1 cellular context compared by ENCODE assay signal in the genomic region with DNA sequence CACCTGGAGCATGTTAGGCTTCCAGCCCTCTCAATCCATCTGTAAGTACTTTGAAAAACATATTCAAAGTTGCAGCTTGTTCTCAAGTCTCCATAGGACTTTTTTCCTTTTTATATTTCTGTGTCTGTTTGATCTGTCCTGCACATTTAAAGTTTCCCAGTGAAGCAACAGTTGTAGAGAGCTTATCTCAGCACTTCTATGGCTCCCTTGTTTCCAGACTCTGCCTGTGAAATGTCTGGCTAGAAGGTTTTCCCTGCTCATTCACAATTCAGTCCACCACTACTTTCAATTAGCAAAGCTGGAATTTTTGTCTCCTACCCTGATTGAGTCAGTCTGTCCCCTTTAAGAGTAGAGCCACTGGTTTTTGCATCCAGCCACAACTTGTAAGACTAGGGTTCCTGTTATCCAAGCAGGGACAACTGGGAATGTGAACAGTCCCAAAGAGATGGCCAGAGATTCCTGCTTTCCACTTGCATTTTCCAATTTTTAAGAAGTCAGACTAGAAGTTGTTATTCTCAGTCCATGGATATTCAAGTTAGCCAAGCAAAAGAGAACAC.
TF ChIP-seq lines count a peak whose summit lies in the region.

No MANE protein-coding gene starts in this region.

TF ChIP-seq in GM23338, 12 proteins besides CTCF, POLR2A, EP300 and RAD21 (continued from another document):
- TF ChIP-seq, protein P1, sequence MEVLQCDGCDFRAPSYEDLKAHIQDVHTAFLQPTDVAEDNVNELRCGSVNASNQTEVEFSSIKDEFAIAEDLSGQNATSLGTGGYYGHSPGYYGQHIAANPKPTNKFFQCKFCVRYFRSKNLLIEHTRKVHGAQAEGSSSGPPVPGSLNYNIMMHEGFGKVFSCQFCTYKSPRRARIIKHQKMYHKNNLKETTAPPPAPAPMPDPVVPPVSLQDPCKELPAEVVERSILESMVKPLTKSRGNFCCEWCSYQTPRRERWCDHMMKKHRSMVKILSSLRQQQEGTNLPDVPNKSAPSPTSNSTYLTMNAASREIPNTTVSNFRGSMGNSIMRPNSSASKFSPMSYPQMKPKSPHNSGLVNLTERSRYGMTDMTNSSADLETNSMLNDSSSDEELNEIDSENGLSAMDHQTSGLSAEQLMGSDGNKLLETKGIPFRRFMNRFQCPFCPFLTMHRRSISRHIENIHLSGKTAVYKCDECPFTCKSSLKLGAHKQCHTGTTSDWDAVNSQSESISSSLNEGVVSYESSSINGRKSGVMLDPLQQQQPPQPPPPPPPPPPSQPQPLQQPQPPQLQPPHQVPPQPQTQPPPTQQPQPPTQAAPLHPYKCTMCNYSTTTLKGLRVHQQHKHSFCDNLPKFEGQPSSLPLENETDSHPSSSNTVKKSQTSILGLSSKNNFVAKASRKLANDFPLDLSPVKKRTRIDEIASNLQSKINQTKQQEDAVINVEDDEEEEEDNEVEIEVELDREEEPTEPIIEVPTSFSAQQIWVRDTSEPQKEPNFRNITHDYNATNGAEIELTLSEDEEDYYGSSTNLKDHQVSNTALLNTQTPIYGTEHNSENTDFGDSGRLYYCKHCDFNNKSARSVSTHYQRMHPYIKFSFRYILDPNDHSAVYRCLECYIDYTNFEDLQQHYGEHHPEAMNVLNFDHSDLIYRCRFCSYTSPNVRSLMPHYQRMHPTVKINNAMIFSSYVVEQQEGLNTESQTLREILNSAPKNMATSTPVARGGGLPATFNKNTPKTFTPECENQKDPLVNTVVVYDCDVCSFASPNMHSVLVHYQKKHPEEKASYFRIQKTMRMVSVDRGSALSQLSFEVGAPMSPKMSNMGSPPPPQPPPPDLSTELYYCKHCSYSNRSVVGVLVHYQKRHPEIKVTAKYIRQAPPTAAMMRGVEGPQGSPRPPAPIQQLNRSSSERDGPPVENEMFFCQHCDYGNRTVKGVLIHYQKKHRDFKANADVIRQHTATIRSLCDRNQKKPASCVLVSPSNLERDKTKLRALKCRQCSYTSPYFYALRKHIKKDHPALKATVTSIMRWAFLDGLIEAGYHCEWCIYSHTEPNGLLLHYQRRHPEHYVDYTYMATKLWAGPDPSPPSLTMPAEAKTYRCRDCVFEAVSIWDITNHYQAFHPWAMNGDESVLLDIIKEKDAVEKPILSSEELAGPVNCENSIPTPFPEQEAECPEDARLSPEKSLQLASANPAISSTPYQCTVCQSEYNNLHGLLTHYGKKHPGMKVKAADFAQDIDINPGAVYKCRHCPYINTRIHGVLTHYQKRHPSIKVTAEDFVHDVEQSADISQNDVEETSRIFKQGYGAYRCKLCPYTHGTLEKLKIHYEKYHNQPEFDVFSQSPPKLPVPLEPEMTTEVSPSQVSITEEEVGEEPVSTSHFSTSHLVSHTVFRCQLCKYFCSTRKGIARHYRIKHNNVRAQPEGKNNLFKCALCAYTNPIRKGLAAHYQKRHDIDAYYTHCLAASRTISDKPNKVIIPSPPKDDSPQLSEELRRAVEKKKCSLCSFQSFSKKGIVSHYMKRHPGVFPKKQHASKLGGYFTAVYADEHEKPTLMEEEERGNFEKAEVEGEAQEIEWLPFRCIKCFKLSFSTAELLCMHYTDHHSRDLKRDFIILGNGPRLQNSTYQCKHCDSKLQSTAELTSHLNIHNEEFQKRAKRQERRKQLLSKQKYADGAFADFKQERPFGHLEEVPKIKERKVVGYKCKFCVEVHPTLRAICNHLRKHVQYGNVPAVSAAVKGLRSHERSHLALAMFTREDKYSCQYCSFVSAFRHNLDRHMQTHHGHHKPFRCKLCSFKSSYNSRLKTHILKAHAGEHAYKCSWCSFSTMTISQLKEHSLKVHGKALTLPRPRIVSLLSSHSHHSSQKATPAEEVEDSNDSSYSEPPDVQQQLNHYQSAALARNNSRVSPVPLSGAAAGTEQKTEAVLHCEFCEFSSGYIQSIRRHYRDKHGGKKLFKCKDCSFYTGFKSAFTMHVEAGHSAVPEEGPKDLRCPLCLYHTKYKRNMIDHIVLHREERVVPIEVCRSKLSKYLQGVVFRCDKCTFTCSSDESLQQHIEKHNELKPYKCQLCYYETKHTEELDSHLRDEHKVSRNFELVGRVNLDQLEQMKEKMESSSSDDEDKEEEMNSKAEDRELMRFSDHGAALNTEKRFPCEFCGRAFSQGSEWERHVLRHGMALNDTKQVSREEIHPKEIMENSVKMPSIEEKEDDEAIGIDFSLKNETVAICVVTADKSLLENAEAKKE (CRISPR knock-in tag; IDR thresholded peaks at IDR 0.05): no peak
- TF ChIP-seq CREB1 (CRISPR knock-in tag; IDR thresholded peaks at IDR 0.05; ENCODE audit: low read depth) (no peak), EZH2 (IDR thresholded peaks at IDR 0.05; ENCODE audit: low read depth, unreplicated experiment) (no peak), STAT1 (IDR thresholded peaks at IDR 0.05; ENCODE audit: unreplicated experiment) (no peak), EZH2phosphoT487 (IDR thresholded peaks at IDR 0.05; ENCODE audit: unreplicated experiment) (no peak), NANOG (IDR thresholded peaks at IDR 0.05; ENCODE audit: borderline replicate concordance) (no peak), POLR2AphosphoS5 (IDR thresholded peaks at IDR 0.05; ENCODE audit: low read depth) (no peak), ZNF331 (CRISPR knock-in tag; IDR thresholded peaks at IDR 0.05; ENCODE audit: low read depth) (no peak)
- TF ChIP-seq, protein P2, sequence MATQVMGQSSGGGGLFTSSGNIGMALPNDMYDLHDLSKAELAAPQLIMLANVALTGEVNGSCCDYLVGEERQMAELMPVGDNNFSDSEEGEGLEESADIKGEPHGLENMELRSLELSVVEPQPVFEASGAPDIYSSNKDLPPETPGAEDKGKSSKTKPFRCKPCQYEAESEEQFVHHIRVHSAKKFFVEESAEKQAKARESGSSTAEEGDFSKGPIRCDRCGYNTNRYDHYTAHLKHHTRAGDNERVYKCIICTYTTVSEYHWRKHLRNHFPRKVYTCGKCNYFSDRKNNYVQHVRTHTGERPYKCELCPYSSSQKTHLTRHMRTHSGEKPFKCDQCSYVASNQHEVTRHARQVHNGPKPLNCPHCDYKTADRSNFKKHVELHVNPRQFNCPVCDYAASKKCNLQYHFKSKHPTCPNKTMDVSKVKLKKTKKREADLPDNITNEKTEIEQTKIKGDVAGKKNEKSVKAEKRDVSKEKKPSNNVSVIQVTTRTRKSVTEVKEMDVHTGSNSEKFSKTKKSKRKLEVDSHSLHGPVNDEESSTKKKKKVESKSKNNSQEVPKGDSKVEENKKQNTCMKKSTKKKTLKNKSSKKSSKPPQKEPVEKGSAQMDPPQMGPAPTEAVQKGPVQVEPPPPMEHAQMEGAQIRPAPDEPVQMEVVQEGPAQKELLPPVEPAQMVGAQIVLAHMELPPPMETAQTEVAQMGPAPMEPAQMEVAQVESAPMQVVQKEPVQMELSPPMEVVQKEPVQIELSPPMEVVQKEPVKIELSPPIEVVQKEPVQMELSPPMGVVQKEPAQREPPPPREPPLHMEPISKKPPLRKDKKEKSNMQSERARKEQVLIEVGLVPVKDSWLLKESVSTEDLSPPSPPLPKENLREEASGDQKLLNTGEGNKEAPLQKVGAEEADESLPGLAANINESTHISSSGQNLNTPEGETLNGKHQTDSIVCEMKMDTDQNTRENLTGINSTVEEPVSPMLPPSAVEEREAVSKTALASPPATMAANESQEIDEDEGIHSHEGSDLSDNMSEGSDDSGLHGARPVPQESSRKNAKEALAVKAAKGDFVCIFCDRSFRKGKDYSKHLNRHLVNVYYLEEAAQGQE (IDR thresholded peaks at IDR 0.05; ENCODE audit: unreplicated experiment): no peak
